In genomic region chr4:138643827-138644226, GRCh38 we compare ENCODE assay signal across 22 cellular contexts.
"Had no signal": no experiment of that assay in that cellular context is flagged by ENCODE, and none has a peak within 500 bp of the region (broad histone marks: within the 10 kb centered on the region; RNA-seq: fewer than 3 reads in every experiment).

No MANE protein-coding gene starts in this region.

- H3K36me3 ChIP-seq: adrenal gland, brain microvascular endothelial cell, left ventricle myocardium inferior, neutrophil had no signal

- H3K9me3 ChIP-seq: adrenal gland, left ventricle myocardium inferior, neutrophil had no signal

- H3K4me1 ChIP-seq: adrenal gland had no signal

- H3K4me1 Mint-ChIP-seq: activated B cell treated with CpG ODN at 0.5 μM for 24 hours; memory B cell; naive thymus-derived CD8-positive, alpha-beta T cell had no signal

- H3K27me3 Mint-ChIP-seq: activated CD8-positive, alpha-beta T cell treated with anti-CD3 and anti-CD28 coated beads for 36 hours had no signal

- H3K27ac Mint-ChIP-seq: activated B cell treated with CpG ODN at 0.5 μM for 24 hours; activated CD8-positive, alpha-beta T cell treated with anti-CD3 and anti-CD28 coated beads for 36 hours; memory B cell; naive thymus-derived CD8-positive, alpha-beta T cell had no signal

- H3K4me3 ChIP-seq: adrenal gland, left ventricle myocardium inferior, skin epidermis had no signal

- H3K36me3 Mint-ChIP-seq: memory B cell; naive thymus-derived CD8-positive, alpha-beta T cell had no signal

- H3K27ac ChIP-seq: adrenal gland, brain microvascular endothelial cell, left ventricle myocardium inferior, neutrophil, skin epidermis had no signal

- H3K9me3 Mint-ChIP-seq: activated B cell treated with CpG ODN at 0.5 μM for 24 hours; activated CD8-positive, alpha-beta T cell treated with anti-CD3 and anti-CD28 coated beads for 36 hours; activated T-cell treated with anti-CD3 and anti-CD28 coated beads, Interleukin-2, amount 50 U/mL, for 4 hours had no signal

- H3K4me3 Mint-ChIP-seq: activated B cell treated with CpG ODN at 0.5 μM for 24 hours; activated CD8-positive, alpha-beta T cell treated with anti-CD3 and anti-CD28 coated beads for 36 hours; activated T-cell treated with anti-CD3 and anti-CD28 coated beads, Interleukin-2, amount 50 U/mL, for 4 hours; memory B cell; naive thymus-derived CD8-positive, alpha-beta T cell had no signal

- DNase-seq: activated B cell treated with CpG ODN at 0.5 μM for 24 hours; activated CD4-positive, alpha-beta T cell treated with anti-CD3 and anti-CD28 coated beads for 48 hours; activated CD8-positive, alpha-beta T cell treated with anti-CD3 and anti-CD28 coated beads for 36 hours; activated effector memory CD4-positive, alpha-beta T cell treated with Interleukin-2 at 50 U/mL for 16 hours; activated naive CD4-positive, alpha-beta T cell treated with anti-CD3 and anti-CD28 coated beads, Interleukin-2, amount 50 U/mL, for 16 hours; activated T-cell treated with anti-CD3 and anti-CD28 coated beads, Interleukin-2, amount 50 U/mL, for 4 hours; adrenal gland; brain microvascular endothelial cell; cortex of kidney; effector memory CD4-positive, alpha-beta T cell; glutamatergic neuron; hypothalamus; left ventricle myocardium inferior; naive thymus-derived CD8-positive, alpha-beta T cell; posterior cingulate gyrus; stimulated activated CD4-positive, alpha-beta T cell treated with anti-CD3 and anti-CD28 coated beads, Interleukin-15, amount 100 ng/mL, for 24 hours; stimulated activated CD4-positive, alpha-beta T cell treated with anti-CD3 and anti-CD28 coated beads, Interleukin-4, amount 100 ng/mL, for 24 hours; stimulated activated naive CD4-positive, alpha-beta T cell; SW 1271 had no signal

- ATAC-seq: activated CD8-positive, alpha-beta T cell treated with anti-CD3 and anti-CD28 coated beads for 36 hours; activated T-cell treated with anti-CD3 and anti-CD28 coated beads, Interleukin-2, amount 50 U/mL, for 4 hours; naive thymus-derived CD8-positive, alpha-beta T cell had no signal

- H3K27me3 ChIP-seq: adrenal gland, brain microvascular endothelial cell, neutrophil had no signal
